In genomic region chr11:21659961-21660360, GRCh38 we compare ENCODE assay signal across 20 cellular contexts.
DNase-seq lines count a peak whose midpoint lies in the region; ATAC-seq and TF ChIP-seq lines count a peak whose summit lies in the region.
"Had no signal": no experiment of that assay in that cellular context is flagged by ENCODE, and none has a peak within 500 bp of the region (broad histone marks: within the 10 kb centered on the region; RNA-seq: fewer than 3 reads in every experiment).

No MANE protein-coding gene starts in this region.

- intact Hi-C loops in activated T-helper 2 cell treated with anti-CD3 and anti-CD28 coated beads, Interferon-gamma antibody, Interleukin-2, Interleukin-4, amounts not matched to agents 10 μg/mL and 5 μg/mL and 100 μg/mL, durations not matched to agents 14 hours and 24 hours and 36 hours (cut with micrococcal nuclease) = no loop called here

- H3K27ac ChIP-seq in neural progenitor cell = no peak overlapping the region
- H3K27ac ChIP-seq: 22Rv1; BLaER1 treated with 17β-estradiol and CSF1 and Interleukin-3, amounts not matched to agents 10 nM and 100 nM had no signal

- no peaks in the 10 kb centered on the region for H3K9me3 ChIP-seq in neural progenitor cell (ENCODE audit: low read depth)
- H3K9me3 ChIP-seq: BE2C; BLaER1 treated with 17β-estradiol and CSF1 and Interleukin-3, amounts not matched to agents 10 nM and 100 nM had no signal

- no peaks in the 10 kb centered on the region for H3K36me3 ChIP-seq in neural progenitor cell
- H3K36me3 ChIP-seq: BE2C; BLaER1 treated with 17β-estradiol and CSF1 and Interleukin-3, amounts not matched to agents 10 nM and 100 nM had no signal

- H3K27me3 Mint-ChIP-seq in neural progenitor cell (ENCODE audit: insufficient read depth, low read depth) = no peaks in the 10 kb centered on the region
- H3K27me3 Mint-ChIP-seq in activated T-helper 2 cell treated with anti-CD3 and anti-CD28 coated beads, Interferon-gamma antibody, Interleukin-2, Interleukin-4, amounts not matched to agents 10 μg/mL and 5 μg/mL and 100 μg/mL, durations not matched to agents 14 hours and 24 hours and 36 hours (ENCODE audit: low read depth) = no peaks in the 10 kb centered on the region
- H3K27me3 Mint-ChIP-seq: CD4-positive, alpha-beta T cell; CD8-positive, alpha-beta memory T cell had no signal

- no peak overlapping the region for H3K9ac ChIP-seq in neural progenitor cell
- H3K9ac ChIP-seq: BLaER1 treated with 17β-estradiol and CSF1 and Interleukin-3, amounts not matched to agents 10 nM and 100 nM had no signal

- H3K27ac Mint-ChIP-seq in neural progenitor cell = no peak overlapping the region
- H3K27ac Mint-ChIP-seq in activated T-helper 2 cell treated with anti-CD3 and anti-CD28 coated beads, Interferon-gamma antibody, Interleukin-2, Interleukin-4, amounts not matched to agents 10 μg/mL and 5 μg/mL and 100 μg/mL, durations not matched to agents 14 hours and 24 hours and 36 hours = no peak overlapping the region
- H3K27ac Mint-ChIP-seq: CD14-positive monocyte; CD4-positive, alpha-beta T cell; CD8-positive, alpha-beta memory T cell had no signal

- H3K9me3 Mint-ChIP-seq in neural progenitor cell = no peaks in the 10 kb centered on the region
- H3K9me3 Mint-ChIP-seq in activated T-helper 2 cell treated with anti-CD3 and anti-CD28 coated beads, Interferon-gamma antibody, Interleukin-2, Interleukin-4, amounts not matched to agents 10 μg/mL and 5 μg/mL and 100 μg/mL, durations not matched to agents 14 hours and 24 hours and 36 hours = peaks cover 38% of the 10 kb centered on the region

- TF ChIP-seq CTCF in neural progenitor cell (IDR thresholded peaks at IDR 0.05) = no peak

- in situ Hi-C loops in SK-MEL-5 (cut with HindIII; ENCODE audit: low pct_unique_long_range_greater_than_20kb, low sequenced_read_pairs) = no loop called here

- no peaks in the 10 kb centered on the region for H4K20me1 ChIP-seq in neural progenitor cell (ENCODE audit: low read depth)
- H4K20me1 ChIP-seq: BLaER1 treated with 17β-estradiol and CSF1 and Interleukin-3, amounts not matched to agents 10 nM and 100 nM had no signal

- no peaks in the 10 kb centered on the region for H3K4me1 ChIP-seq in neural progenitor cell
- H3K4me1 ChIP-seq: BE2C; BLaER1 treated with 17β-estradiol and CSF1 and Interleukin-3, amounts not matched to agents 10 nM and 100 nM had no signal

- no peaks in the 10 kb centered on the region for H3K4me1 Mint-ChIP-seq in neural progenitor cell
- no peaks in the 10 kb centered on the region for H3K4me1 Mint-ChIP-seq in activated T-helper 2 cell treated with anti-CD3 and anti-CD28 coated beads, Interferon-gamma antibody, Interleukin-2, Interleukin-4, amounts not matched to agents 10 μg/mL and 5 μg/mL and 100 μg/mL, durations not matched to agents 14 hours and 24 hours and 36 hours (ENCODE audit: low read depth)
- H3K4me1 Mint-ChIP-seq: CD8-positive, alpha-beta memory T cell had no signal

- H3F3A ChIP-seq in neural progenitor cell (ENCODE audit: low read depth) = no peaks in the 10 kb centered on the region

- no peaks in the 10 kb centered on the region for H3K36me3 Mint-ChIP-seq in neural progenitor cell
- H3K36me3 Mint-ChIP-seq in activated T-helper 2 cell treated with anti-CD3 and anti-CD28 coated beads, Interferon-gamma antibody, Interleukin-2, Interleukin-4, amounts not matched to agents 10 μg/mL and 5 μg/mL and 100 μg/mL, durations not matched to agents 14 hours and 24 hours and 36 hours (ENCODE audit: low read depth) = no peaks in the 10 kb centered on the region
- H3K36me3 Mint-ChIP-seq: CD14-positive monocyte; CD8-positive, alpha-beta memory T cell had no signal

- H3K4me3 ChIP-seq in neural progenitor cell = no peak overlapping the region
- H3K4me3 ChIP-seq: BLaER1 treated with 17β-estradiol and CSF1 and Interleukin-3, amounts not matched to agents 10 nM and 100 nM had no signal

- no peak for ATAC-seq in HG02938 (IDR thresholded peaks at IDR 0.05; ENCODE audit: unreplicated experiment)

- DNase-seq in COLO829 (ENCODE audit: low spot score) = peak; percentile 50
- peak; percentile 25 for DNase-seq in H4 (ENCODE audit: low spot score)
- DNase-seq in SK-MEL-5 (ENCODE audit: low read depth, low spot score) = peak; percentile 92
- no peak for DNase-seq in neural progenitor cell (ENCODE audit: low spot score)
- DNase-seq in NOMO-1 treated with DMSO at 0.1 percent for 48 hours (lab: John Stamatoyannopoulos, UW; ENCODE audit: unreplicated experiment) = no peak
- no peak for DNase-seq in activated T-helper 2 cell treated with anti-CD3 and anti-CD28 coated beads, Interferon-gamma antibody, Interleukin-2, Interleukin-4, amounts not matched to agents 10 μg/mL and 5 μg/mL and 100 μg/mL, durations not matched to agents 14 hours and 24 hours and 36 hours (ENCODE audit: low spot score)
- DNase-seq: AML-193; BE2C; CD4-positive, alpha-beta T cell; CD8-positive, alpha-beta memory T cell; COR-L47; DMS153; DND-41; GOT3; H7; HCEC 1CT had no signal

- no peaks in the 10 kb centered on the region for H3K27me3 ChIP-seq in neural progenitor cell
- H3K27me3 ChIP-seq: BE2C; BLaER1 treated with 17β-estradiol and CSF1 and Interleukin-3, amounts not matched to agents 10 nM and 100 nM had no signal

- no peak overlapping the region for H3K4me2 ChIP-seq in neural progenitor cell
- H3K4me2 ChIP-seq: BLaER1 treated with 17β-estradiol and CSF1 and Interleukin-3, amounts not matched to agents 10 nM and 100 nM had no signal

- peak overlapping the region; percentile 45 for H2AFZ ChIP-seq in neural progenitor cell (replicated peaks)

- H3K79me2 ChIP-seq in neural progenitor cell (ENCODE audit: low read depth) = no peaks in the 10 kb centered on the region

- H3K4me3 Mint-ChIP-seq in neural progenitor cell = no peak overlapping the region
- H3K4me3 Mint-ChIP-seq in activated T-helper 2 cell treated with anti-CD3 and anti-CD28 coated beads, Interferon-gamma antibody, Interleukin-2, Interleukin-4, amounts not matched to agents 10 μg/mL and 5 μg/mL and 100 μg/mL, durations not matched to agents 14 hours and 24 hours and 36 hours (ENCODE audit: low read depth) = no peak overlapping the region
- H3K4me3 Mint-ChIP-seq: CD14-positive monocyte; CD4-positive, alpha-beta T cell; CD8-positive, alpha-beta memory T cell had no signal

Comparison
In these comparisons a context has a peak if more than half of its experiments do, and no peak if none do; other contexts are left out.
1. DNase-seq: peak in COLO829 (single experiment), H4 (single experiment) and SK-MEL-5 (single experiment); none in neural progenitor cell (single experiment), NOMO-1 treated with DMSO at 0.1 percent for 48 hours (single experiment) and activated T-helper 2 cell treated with anti-CD3 and anti-CD28 coated beads, Interferon-gamma antibody, Interleukin-2, Interleukin-4, amounts not matched to agents 10 μg/mL and 5 μg/mL and 100 μg/mL, durations not matched to agents 14 hours and 24 hours and 36 hours (single experiment).